In the genomic region with DNA sequence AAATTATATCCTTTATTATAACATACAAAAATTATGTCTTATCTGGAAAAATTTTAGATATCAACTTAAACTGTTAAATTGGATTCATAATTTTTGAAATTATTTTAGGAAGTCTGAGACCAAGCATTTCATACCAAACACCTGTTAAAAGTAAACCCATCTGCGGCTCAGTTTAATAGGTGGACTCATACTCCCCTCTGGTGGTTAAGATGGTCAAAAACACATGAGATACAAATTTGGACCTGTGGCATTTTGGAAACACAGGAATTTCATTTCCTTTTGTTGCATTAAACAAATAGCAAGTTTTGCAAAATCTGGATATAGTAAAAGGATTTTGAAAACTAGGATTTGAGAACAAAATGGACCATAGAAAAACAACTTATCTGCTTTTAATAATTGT, we compare ENCODE assay signal across 8 cellular contexts. TPM values are rescaled to one million over a fixed set of nuclear protein-coding genes. Genes with fewer than 3 reads are reported as not detected.
DNase-seq lines count a peak whose midpoint lies in the region; ATAC-seq and TF ChIP-seq lines count a peak whose summit lies in the region.

No MANE protein-coding gene starts in this region.

- TF ChIP-seq CTCF in 22Rv1 (IDR thresholded peaks at IDR 0.05) (peak; percentile 70), GM06990 (IDR thresholded peaks at IDR 0.05; ENCODE audit: insufficient read depth, low read length, poor library complexity, severe bottlenecking) (peak; percentile 37), thyroid gland (IDR thresholded peaks at IDR 0.05) (peak in 4 of 6 experiments; percentile 42 to 72 (median 59)), suprapubic skin (IDR thresholded peaks at IDR 0.05) (no peak)

- peak; percentile 62 for ATAC-seq in HG03432 (IDR thresholded peaks at IDR 0.05; ENCODE audit: unreplicated experiment)

- TF ChIP-seq POLR2A in thyroid gland (IDR thresholded peaks at IDR 0.05), result no peak
- no peak for TF ChIP-seq POLR2A in suprapubic skin (IDR thresholded peaks at IDR 0.05)

- no peak for DNase-seq in GM06990 (ENCODE audit: extremely low read depth, insufficient read length)
- peak; percentile 49 for DNase-seq in SK-N-DZ (ENCODE audit: low spot score)
- DNase-seq in glomerular visceral epithelial cell (ENCODE audit: extremely low spot score), result peak; percentile 62
- no peak for DNase-seq in thyroid gland
- no peak for DNase-seq in stimulated activated CD4-positive, alpha-beta T cell treated with anti-CD3 and anti-CD28 coated beads, Interleukin-15, amount 100 ng/mL, for 24 hours
- DNase-seq in suprapubic skin (ENCODE audit: low spot score in 2 of 2), result no peak

- no peak for TF ChIP-seq EP300 in suprapubic skin (IDR thresholded peaks at IDR 0.05)

- H3K9me3 ChIP-seq in thyroid gland (no peaks in the 10 kb centered on the region), suprapubic skin (no peaks in the 10 kb centered on the region)

- H3K4me1 ChIP-seq in thyroid gland (no peaks in the 10 kb centered on the region), suprapubic skin (no peaks in the 10 kb centered on the region)

- intact Hi-C loops in thyroid gland (cut with DNase I), result no loop called here

- H3K27me3 ChIP-seq in GM06990 (replicated peaks; ENCODE audit: control insufficient read depth, insufficient read depth, low read length) (no peaks in the 10 kb centered on the region), thyroid gland (no peaks in the 10 kb centered on the region), suprapubic skin (no peaks in the 10 kb centered on the region)

- no peak overlapping the region for H3K27ac ChIP-seq in 22Rv1
- H3K27ac ChIP-seq in thyroid gland, result no peak overlapping the region
- no peak overlapping the region for H3K27ac ChIP-seq in suprapubic skin

- no peak overlapping the region for H3K4me3 ChIP-seq in GM06990 (replicated peaks; ENCODE audit: low read depth, low read length)
- H3K4me3 ChIP-seq in thyroid gland (replicated peaks in 1 of 3), result no peak overlapping the region
- no peak overlapping the region for H3K4me3 ChIP-seq in suprapubic skin

- WGBS in thyroid gland, 2 donors, result 21 to 22% methylated on average over 1 of the region's 1 CpG
- 35% methylated on average over 1 of the region's 1 CpG for WGBS in suprapubic skin

- H3K36me3 ChIP-seq in GM06990 (ENCODE audit: control insufficient read depth, insufficient read depth, low read length), result no peaks in the 10 kb centered on the region
- H3K36me3 ChIP-seq in thyroid gland, result no peaks in the 10 kb centered on the region
- no peaks in the 10 kb centered on the region for H3K36me3 ChIP-seq in suprapubic skin

RNA-seq across cellular contexts. Expression of a gene that starts 53.7 kb away (rescaled TPM):
- 25.6 and 29.0 TPM in 2 replicates for polyA plus RNA-seq in SK-N-DZ (2014; cell fraction: cytosol; rRNA removed)
- 31.1 and 46.0 TPM in 2 replicates for polyA plus RNA-seq in SK-N-DZ (2014; cell fraction: nucleus; rRNA removed)
- total RNA-seq in thyroid gland, result 10 to 100 TPM; 25.3 to 29.7 (median 27.5) TPM
- total RNA-seq in suprapubic skin, result 10 to 100 TPM; 47.7 to 73.2 (median 70.8) TPM

Comparison
In these comparisons a context has a peak if more than half of its experiments do, and no peak if none do; other contexts are left out.
1. CTCF ChIP-seq: peak in 22Rv1 (single experiment), GM06990 (single experiment) and thyroid gland (4 of 6); none in suprapubic skin (0 of 2).
2. DNase-seq: peak in SK-N-DZ (single experiment) and glomerular visceral epithelial cell (single experiment); none in GM06990 (single experiment), thyroid gland (0 of 2), stimulated activated CD4-positive, alpha-beta T cell treated with anti-CD3 and anti-CD28 coated beads, Interleukin-15, amount 100 ng/mL, for 24 hours (single experiment) and suprapubic skin (0 of 2).